Comparison of ENCODE assay signal across 19 cellular contexts in genomic region chr10:95499482-95499989, GRCh38.
A peak's percentile ranks its signal among the peaks of the same experiment; 100 is the strongest.
DNase-seq lines count a peak whose midpoint lies in the region; ATAC-seq lines count a peak whose summit lies in the region.
"Had no signal": no experiment of that assay in that cellular context is flagged by ENCODE, and none has a peak within 500 bp of the region (broad histone marks: within the 10 kb centered on the region; RNA-seq: fewer than 3 reads in every experiment).

No MANE protein-coding gene starts in this region.

- H3K4me1 Mint-ChIP-seq in stimulated activated effector memory CD8-positive, alpha-beta T cell treated with anti-CD3 and anti-CD28 coated beads, Interleukin-12 subunit alpha, Interleukin-12 subunit beta, amount 100 ng/mL, for 72 hours: peaks cover 5% of the 10 kb centered on the region
- H3K4me1 Mint-ChIP-seq in activated naive CD4-positive, alpha-beta T cell treated with anti-CD3 and anti-CD28 coated beads, Interleukin-2, amount 10 ng/mL, durations not matched to agents 7 days and 5 days: no peaks in the 10 kb centered on the region
- H3K4me1 Mint-ChIP-seq: stimulated activated naive CD8-positive, alpha-beta T cell treated with anti-CD3 and anti-CD28 coated beads, Interleukin-15, amount 100 ng/mL, for 72 hours had no signal

- H3K27me3 Mint-ChIP-seq in activated naive CD4-positive, alpha-beta T cell treated with anti-CD3 and anti-CD28 coated beads, Interleukin-2, amount 10 ng/mL, durations not matched to agents 7 days and 5 days: peaks cover 21% of the 10 kb centered on the region
- H3K27me3 Mint-ChIP-seq: activated naive CD8-positive, alpha-beta T cell; stimulated activated naive CD8-positive, alpha-beta T cell treated with anti-CD3 and anti-CD28 coated beads, Interleukin-15, amount 100 ng/mL, for 72 hours had no signal

- H3K27ac Mint-ChIP-seq in stimulated activated effector memory CD8-positive, alpha-beta T cell treated with anti-CD3 and anti-CD28 coated beads, Interleukin-12 subunit alpha, Interleukin-12 subunit beta, amount 100 ng/mL, for 72 hours: no peak overlapping the region
- no peak overlapping the region for H3K27ac Mint-ChIP-seq in activated naive CD4-positive, alpha-beta T cell treated with anti-CD3 and anti-CD28 coated beads, Interleukin-2, amount 10 ng/mL, durations not matched to agents 7 days and 5 days
- H3K27ac Mint-ChIP-seq: activated naive CD8-positive, alpha-beta T cell; progenitor cell of endocrine pancreas; stimulated activated naive CD8-positive, alpha-beta T cell treated with anti-CD3 and anti-CD28 coated beads, Interleukin-15, amount 100 ng/mL, for 72 hours had no signal

- no peaks in the 10 kb centered on the region for H3K9me3 Mint-ChIP-seq in stimulated activated effector memory CD8-positive, alpha-beta T cell treated with anti-CD3 and anti-CD28 coated beads, Interleukin-12 subunit alpha, Interleukin-12 subunit beta, amount 100 ng/mL, for 72 hours
- H3K9me3 Mint-ChIP-seq in activated naive CD4-positive, alpha-beta T cell treated with anti-CD3 and anti-CD28 coated beads, Interleukin-2, amount 10 ng/mL, durations not matched to agents 7 days and 5 days: no peaks in the 10 kb centered on the region
- H3K9me3 Mint-ChIP-seq: stimulated activated naive CD8-positive, alpha-beta T cell treated with anti-CD3 and anti-CD28 coated beads, Interleukin-15, amount 100 ng/mL, for 72 hours had no signal

- H3K27me3 ChIP-seq in layer of hippocampus (ENCODE audit: control insufficient read depth, insufficient read depth, low read length): no peaks in the 10 kb centered on the region

- no peaks in the 10 kb centered on the region for H3K36me3 Mint-ChIP-seq in stimulated activated effector memory CD8-positive, alpha-beta T cell treated with anti-CD3 and anti-CD28 coated beads, Interleukin-12 subunit alpha, Interleukin-12 subunit beta, amount 100 ng/mL, for 72 hours
- no peaks in the 10 kb centered on the region for H3K36me3 Mint-ChIP-seq in activated naive CD4-positive, alpha-beta T cell treated with anti-CD3 and anti-CD28 coated beads, Interleukin-2, amount 10 ng/mL, durations not matched to agents 7 days and 5 days
- H3K36me3 Mint-ChIP-seq: activated naive CD8-positive, alpha-beta T cell had no signal

- intact Hi-C loops in sciatic nerve (cut with DNase I): no loop called here

- DNase-seq in DMS53 (lab: John Stamatoyannopoulos, UW) (peak; percentile 63), astrocyte of the hippocampus (ENCODE audit: low read depth, low spot score) (peak; percentile 70), sciatic nerve (ENCODE audit: low spot score) (no peak), kidney tubule cell (ENCODE audit: low spot score) (no peak)
- no peak for DNase-seq in stimulated activated effector memory CD8-positive, alpha-beta T cell treated with anti-CD3 and anti-CD28 coated beads, Interleukin-12 subunit alpha, Interleukin-12 subunit beta, amount 100 ng/mL, for 72 hours (ENCODE audit: low spot score in 2 of 2)
- DNase-seq in activated naive CD4-positive, alpha-beta T cell treated with anti-CD3 and anti-CD28 coated beads, Interleukin-2, amount 10 ng/mL, durations not matched to agents 7 days and 5 days: no peak
- no peak for DNase-seq in stimulated activated CD4-positive, alpha-beta T cell treated with anti-CD3 and anti-CD28 coated beads, Interleukin-4, amount 100 ng/mL, for 4 hours
- DNase-seq: activated CD4-positive, alpha-beta T cell treated with anti-CD3 and anti-CD28 coated beads, Interleukin-2, amount 50 U/mL, for 1 hour; COR-L47; cortex of kidney; NCI-H2081 treated with DMSO at 0.1 percent for 48 hours; RPMI8226; SK-N-SH; small intestine; stimulated activated CD4-positive, alpha-beta T cell treated with anti-CD3 and anti-CD28 coated beads, Interleukin-4, amount 100 ng/mL, for 1 hour; stimulated activated naive CD8-positive, alpha-beta T cell treated with anti-CD3 and anti-CD28 coated beads, Interleukin-15, amount 100 ng/mL, for 72 hours had no signal

- H3K4me3 Mint-ChIP-seq in stimulated activated effector memory CD8-positive, alpha-beta T cell treated with anti-CD3 and anti-CD28 coated beads, Interleukin-12 subunit alpha, Interleukin-12 subunit beta, amount 100 ng/mL, for 72 hours: no peak overlapping the region
- H3K4me3 Mint-ChIP-seq in activated naive CD4-positive, alpha-beta T cell treated with anti-CD3 and anti-CD28 coated beads, Interleukin-2, amount 10 ng/mL, durations not matched to agents 7 days and 5 days: no peak overlapping the region
- H3K4me3 Mint-ChIP-seq: activated naive CD8-positive, alpha-beta T cell; stimulated activated naive CD8-positive, alpha-beta T cell treated with anti-CD3 and anti-CD28 coated beads, Interleukin-15, amount 100 ng/mL, for 72 hours had no signal

- ATAC-seq in sciatic nerve: peak; percentile 77
- no peak for ATAC-seq in stimulated activated effector memory CD8-positive, alpha-beta T cell treated with anti-CD3 and anti-CD28 coated beads, Interleukin-12 subunit alpha, Interleukin-12 subunit beta, amount 100 ng/mL, for 72 hours
- ATAC-seq: stimulated activated naive CD8-positive, alpha-beta T cell treated with anti-CD3 and anti-CD28 coated beads, Interleukin-15, amount 100 ng/mL, for 72 hours had no signal

- peak overlapping the region; percentile 2 for H3K27ac ChIP-seq in layer of hippocampus (ENCODE audit: low read depth, low read length)

- CTCF ChIA-PET in activated naive CD4-positive, alpha-beta T cell treated with anti-CD3 and anti-CD28 coated beads, Interleukin-2, amount 10 ng/mL, durations not matched to agents 7 days and 5 days (lab: Charles Lee): no interaction called here

Comparison
In these comparisons a context has a peak if more than half of its experiments do, and no peak if none do; other contexts are left out.
1. DNase-seq: peak in DMS53 (single experiment) and astrocyte of the hippocampus (single experiment); none in sciatic nerve (single experiment), kidney tubule cell (single experiment), stimulated activated effector memory CD8-positive, alpha-beta T cell treated with anti-CD3 and anti-CD28 coated beads, Interleukin-12 subunit alpha, Interleukin-12 subunit beta, amount 100 ng/mL, for 72 hours (0 of 2), activated naive CD4-positive, alpha-beta T cell treated with anti-CD3 and anti-CD28 coated beads, Interleukin-2, amount 10 ng/mL, durations not matched to agents 7 days and 5 days (single experiment) and stimulated activated CD4-positive, alpha-beta T cell treated with anti-CD3 and anti-CD28 coated beads, Interleukin-4, amount 100 ng/mL, for 4 hours (0 of 2).